Comparison of ENCODE assay signal across 1 cellular context in genomic region chr2:219177594-219178376, GRCh38.
TF ChIP-seq lines count a peak whose summit lies in the region.

Gene RETREG2, plus strand, starts transcription at chr2:219178275. Its CDS starts 78 bp downstream, at chr2:219178353.

TF ChIP-seq in HepG2, 621 proteins besides CTCF, POLR2A, EP300 and RAD21 (continued from another document and continues in another):
- TF ChIP-seq ZNF281 (CRISPR knock-in tag; IDR thresholded peaks at IDR 0.05; ENCODE audit: borderline replicate concordance), result no peak
- TF ChIP-seq ZNF335 (CRISPR knock-in tag; IDR thresholded peaks at IDR 0.05), result no peak
- TF ChIP-seq ZNF800 (CRISPR knock-in tag; IDR thresholded peaks at IDR 0.05), result no peak
- TF ChIP-seq NR2F6 (IDR thresholded peaks at IDR 0.05), result no peak
- TF ChIP-seq NR2F6 (CRISPR knock-in tag; IDR thresholded peaks at IDR 0.05), result 0 out of 2 replicates have a peak, but pooled peaks have one; percentile 3
- no peak for TF ChIP-seq PRDM4 (CRISPR knock-in tag; IDR thresholded peaks at IDR 0.05; ENCODE audit: borderline replicate concordance)
- peak; percentile 56 for TF ChIP-seq IKZF4 (CRISPR knock-in tag; IDR thresholded peaks at IDR 0.05; ENCODE audit: borderline replicate concordance, low read depth, not compliant biosample characterization)
- TF ChIP-seq IKZF5 (CRISPR knock-in tag; IDR thresholded peaks at IDR 0.05), result peak; percentile 81
- peak; percentile 36; the same call in 1 of the 2 replicates for TF ChIP-seq ZSCAN21 (CRISPR knock-in tag; IDR thresholded peaks at IDR 0.05; ENCODE audit: borderline replicate concordance)
- TF ChIP-seq ZNF589 (CRISPR knock-in tag; conservative IDR thresholded peaks at IDR 0.05), result peak; percentile 54; the same call in 1 of the 2 replicates
- peak; percentile 94; the same call in 1 of the 2 replicates for TF ChIP-seq SIN3A (IDR thresholded peaks at IDR 0.05; ENCODE audit: borderline replicate concordance, low read depth, low read length)
- no peak for TF ChIP-seq RELA (CRISPR knock-in tag; IDR thresholded peaks at IDR 0.05)
- peak; percentile 88 for TF ChIP-seq ZNF775 (CRISPR knock-in tag; IDR thresholded peaks at IDR 0.05; ENCODE audit: borderline replicate concordance)
- TF ChIP-seq ZNF329 (CRISPR knock-in tag; IDR thresholded peaks at IDR 0.05; ENCODE audit: low read depth), result peak; percentile 63
- no peak for TF ChIP-seq HDAC6 (IDR thresholded peaks at IDR 0.05; ENCODE audit: low read depth, low read length)
- peak; percentile 84 for TF ChIP-seq TFE3 (CRISPR knock-in tag; IDR thresholded peaks at IDR 0.05)
- no peak for TF ChIP-seq MTA3 (CRISPR knock-in tag; IDR thresholded peaks at IDR 0.05)
- no peak for TF ChIP-seq CSRNP2 (CRISPR knock-in tag; conservative IDR thresholded peaks at IDR 0.05; ENCODE audit: low read depth)
- TF ChIP-seq NRL (CRISPR knock-in tag; IDR thresholded peaks at IDR 0.05; ENCODE audit: borderline replicate concordance), result peak; percentile 83; the same call in 1 of the 2 replicates
- TF ChIP-seq ZNF790 (CRISPR knock-in tag; IDR thresholded peaks at IDR 0.05; ENCODE audit: borderline replicate concordance), result peak; percentile 85; the same call in 1 of the 2 replicates
- peak; percentile 31; the same call in 1 of the 2 replicates for TF ChIP-seq E2F1 (CRISPR knock-in tag; IDR thresholded peaks at IDR 0.05)
- TF ChIP-seq CREBL2 (CRISPR knock-in tag; IDR thresholded peaks at IDR 0.05; ENCODE audit: borderline replicate concordance), result no peak
- TF ChIP-seq GABPB1 (CRISPR knock-in tag; IDR thresholded peaks at IDR 0.05), result peak; percentile 93
- no peak for TF ChIP-seq BCLAF1 (IDR thresholded peaks at IDR 0.05)
- 0 out of 2 replicates have a peak, but pooled peaks have one; percentile 32 for TF ChIP-seq ZNF136 (CRISPR knock-in tag; IDR thresholded peaks at IDR 0.05; ENCODE audit: low read depth)
- TF ChIP-seq NR1H2 (CRISPR knock-in tag; IDR thresholded peaks at IDR 0.05; ENCODE audit: borderline replicate concordance, low read depth), result no peak
- TF ChIP-seq ZNF557 (CRISPR knock-in tag; IDR thresholded peaks at IDR 0.05), result peak; percentile 92
- peak; percentile 66 for TF ChIP-seq THAP9 (CRISPR knock-in tag; IDR thresholded peaks at IDR 0.05; ENCODE audit: borderline replicate concordance)
- TF ChIP-seq FOXO4 (CRISPR knock-in tag; conservative IDR thresholded peaks at IDR 0.05), result 0 out of 2 replicates have a peak, but pooled peaks have one; percentile 71
- TF ChIP-seq ELK4 (CRISPR knock-in tag; IDR thresholded peaks at IDR 0.05; ENCODE audit: borderline replicate concordance), result 0 out of 2 replicates have a peak, but pooled peaks have one; percentile 43
